In the genomic region with DNA sequence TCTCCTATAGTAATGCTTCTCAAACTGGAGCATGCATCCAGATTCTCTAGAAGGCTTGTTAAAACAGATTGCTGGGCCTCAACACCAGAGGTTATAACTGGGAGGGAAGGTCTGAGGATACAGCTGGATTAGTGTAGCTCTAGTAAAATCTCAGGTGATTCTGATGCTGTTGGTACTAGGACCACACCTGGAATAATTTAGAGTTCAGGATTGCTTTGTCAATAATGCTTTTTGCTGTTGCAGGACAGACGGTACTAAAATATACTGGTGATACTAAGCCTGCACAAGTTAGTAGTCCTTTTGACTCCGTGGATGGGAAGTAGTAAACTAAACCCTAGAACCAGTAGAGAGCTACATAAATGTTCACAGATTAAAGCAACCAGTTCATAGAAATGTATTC, we compare ENCODE assay signal across 8 cellular contexts.
DNase-seq lines count a peak whose midpoint lies in the region; ATAC-seq and TF ChIP-seq lines count a peak whose summit lies in the region.

No MANE protein-coding gene starts in this region.

- WGBS in body of pancreas, 2 donors: 28 to 46% methylated on average over 2 of the region's 2 CpGs
- 67 to 86% methylated on average over 1 of the region's 2 CpGs for WGBS in mesodermal cell (ENCODE audit: insufficient coverage in 2 of 2), 2 experiments

- TF ChIP-seq POLR2A in body of pancreas (IDR thresholded peaks at IDR 0.05): no peak

- intact Hi-C loops in body of pancreas (cut with DNase I) (no loop called here), head of caudate nucleus (cut with DNase I) (loop anchor here (5.0 to 10.0 kb wide), 5 partner anchors 96 to 956 kb away; a partner anchor contains a TSS)

- peak overlapping the region; percentile 94 to 98 (median 96) for H3K27ac ChIP-seq in body of pancreas
- H3K27ac ChIP-seq in mesodermal cell (ENCODE audit: low read depth, low read length, severe bottlenecking): peak overlapping the region; percentile 99

- no peak overlapping the region for H3K4me3 ChIP-seq in body of pancreas
- H3K4me3 ChIP-seq in mesodermal cell (ENCODE audit: extremely low read depth, insufficient read depth, low read length, poor library complexity, severe bottlenecking): peak overlapping the region; percentile 52

- DNase-seq in DMS153 (lab: John Stamatoyannopoulos, UW) (peak; percentile 35), NCI-H146 (lab: John Stamatoyannopoulos, UW) (peak; percentile 46), body of pancreas (no peak), NCI-H2081 treated with DMSO at 0.1 percent for 48 hours (lab: John Stamatoyannopoulos, UW) (no peak), head of caudate nucleus (no peak)

- ATAC-seq in body of pancreas (no peak), HG03565 (IDR thresholded peaks at IDR 0.05; ENCODE audit: unreplicated experiment) (no peak), HG03025 (IDR thresholded peaks at IDR 0.05; ENCODE audit: low FRiP score, unreplicated experiment) (no peak)

- H3K27me3 ChIP-seq in body of pancreas: no peaks in the 10 kb centered on the region

- H3K36me3 ChIP-seq in body of pancreas (replicated peaks in 1 of 2; ENCODE audit: insufficient read depth in 1 of 2, low read depth in 2 of 2) (no peaks in the 10 kb centered on the region), mesodermal cell (ENCODE audit: control insufficient read depth, insufficient read depth, low read length) (no peaks in the 10 kb centered on the region)

- peaks cover 37% of the 10 kb centered on the region for H3K4me1 ChIP-seq in body of pancreas
- peaks cover 7% of the 10 kb centered on the region for H3K4me1 ChIP-seq in mesodermal cell (ENCODE audit: control insufficient read depth, insufficient read depth, low read length, poor library complexity, severe bottlenecking)

- TF ChIP-seq CTCF in body of pancreas (IDR thresholded peaks at IDR 0.05): no peak

- H3K9me3 ChIP-seq in body of pancreas (no peaks in the 10 kb centered on the region), mesodermal cell (ENCODE audit: control insufficient read depth, low read length) (no peaks in the 10 kb centered on the region)

Comparison
In these comparisons a context has a peak if more than half of its experiments do, and no peak if none do; other contexts are left out.
1. DNase-seq: peak in DMS153 (single experiment) and NCI-H146 (single experiment); none in body of pancreas (0 of 4), NCI-H2081 treated with DMSO at 0.1 percent for 48 hours (single experiment) and head of caudate nucleus (0 of 42).